In the genomic region with DNA sequence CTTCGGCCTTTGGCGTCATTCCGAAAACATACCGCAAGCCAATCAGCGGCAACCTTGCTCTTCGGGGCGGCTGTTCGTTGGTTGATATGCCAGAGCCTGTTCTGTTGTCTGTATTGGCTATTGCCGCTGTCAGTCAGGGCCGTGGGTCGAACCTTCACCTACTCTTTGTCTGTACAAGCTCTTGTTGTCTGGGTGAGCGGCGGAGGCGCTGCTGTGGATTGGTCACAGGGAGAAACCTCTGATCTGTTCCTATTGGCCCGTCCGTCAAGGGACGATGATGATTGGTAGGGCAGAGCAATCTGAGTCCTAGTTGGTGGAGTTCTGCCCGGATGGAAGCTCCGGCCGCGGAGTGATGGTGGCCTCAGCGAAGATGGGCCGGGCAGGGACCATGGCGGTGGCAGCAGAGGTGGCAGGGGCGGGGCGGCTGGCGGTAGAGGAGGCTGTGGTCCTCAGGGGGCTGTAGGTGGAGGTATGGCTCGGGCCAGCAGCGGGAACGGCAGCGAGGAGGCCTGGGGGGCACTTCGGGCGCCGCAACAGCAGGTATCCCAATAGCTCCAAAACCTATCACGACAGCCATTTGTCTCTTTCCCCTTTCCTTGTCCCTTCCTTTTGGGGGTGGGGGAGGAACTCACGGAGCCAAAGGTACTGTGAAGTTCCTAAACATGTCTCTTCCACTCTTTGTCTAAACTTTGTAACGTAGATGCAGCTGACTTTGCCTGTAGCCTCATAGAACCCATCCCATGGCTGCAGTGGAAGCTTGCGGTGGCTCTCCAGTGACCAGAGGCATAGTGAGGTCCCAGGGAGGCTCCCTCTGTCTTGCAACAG, we compare ENCODE assay signal across 1 cellular context.
A peak's percentile ranks its signal among the peaks of the same experiment; 100 is the strongest.
TF ChIP-seq lines count a peak whose summit lies in the region.

Gene WBP1, plus strand, starts transcription at position 307 of the 825 bp plus-strand sequence. Its CDS starts 165 bp downstream, at position 472.

TF ChIP-seq in HepG2, 621 proteins besides CTCF, POLR2A, EP300 and RAD21 (continued from another document and continues in another):
- TF ChIP-seq, protein P1, sequence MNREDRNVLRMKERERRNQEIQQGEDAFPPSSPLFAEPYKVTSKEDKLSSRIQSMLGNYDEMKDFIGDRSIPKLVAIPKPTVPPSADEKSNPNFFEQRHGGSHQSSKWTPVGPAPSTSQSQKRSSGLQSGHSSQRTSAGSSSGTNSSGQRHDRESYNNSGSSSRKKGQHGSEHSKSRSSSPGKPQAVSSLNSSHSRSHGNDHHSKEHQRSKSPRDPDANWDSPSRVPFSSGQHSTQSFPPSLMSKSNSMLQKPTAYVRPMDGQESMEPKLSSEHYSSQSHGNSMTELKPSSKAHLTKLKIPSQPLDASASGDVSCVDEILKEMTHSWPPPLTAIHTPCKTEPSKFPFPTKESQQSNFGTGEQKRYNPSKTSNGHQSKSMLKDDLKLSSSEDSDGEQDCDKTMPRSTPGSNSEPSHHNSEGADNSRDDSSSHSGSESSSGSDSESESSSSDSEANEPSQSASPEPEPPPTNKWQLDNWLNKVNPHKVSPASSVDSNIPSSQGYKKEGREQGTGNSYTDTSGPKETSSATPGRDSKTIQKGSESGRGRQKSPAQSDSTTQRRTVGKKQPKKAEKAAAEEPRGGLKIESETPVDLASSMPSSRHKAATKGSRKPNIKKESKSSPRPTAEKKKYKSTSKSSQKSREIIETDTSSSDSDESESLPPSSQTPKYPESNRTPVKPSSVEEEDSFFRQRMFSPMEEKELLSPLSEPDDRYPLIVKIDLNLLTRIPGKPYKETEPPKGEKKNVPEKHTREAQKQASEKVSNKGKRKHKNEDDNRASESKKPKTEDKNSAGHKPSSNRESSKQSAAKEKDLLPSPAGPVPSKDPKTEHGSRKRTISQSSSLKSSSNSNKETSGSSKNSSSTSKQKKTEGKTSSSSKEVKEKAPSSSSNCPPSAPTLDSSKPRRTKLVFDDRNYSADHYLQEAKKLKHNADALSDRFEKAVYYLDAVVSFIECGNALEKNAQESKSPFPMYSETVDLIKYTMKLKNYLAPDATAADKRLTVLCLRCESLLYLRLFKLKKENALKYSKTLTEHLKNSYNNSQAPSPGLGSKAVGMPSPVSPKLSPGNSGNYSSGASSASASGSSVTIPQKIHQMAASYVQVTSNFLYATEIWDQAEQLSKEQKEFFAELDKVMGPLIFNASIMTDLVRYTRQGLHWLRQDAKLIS (CRISPR knock-in tag; IDR thresholded peaks at IDR 0.05) = no peak
- no peak for TF ChIP-seq ZNF367 (CRISPR knock-in tag; IDR thresholded peaks at IDR 0.05; ENCODE audit: borderline replicate concordance)
- TF ChIP-seq HMGXB4 (CRISPR knock-in tag; IDR thresholded peaks at IDR 0.05; ENCODE audit: borderline replicate concordance in 1 of 2, low read depth in 1 of 2) = peak in 1 of 2 experiments; percentile 21; a peak in 3 of 4 replicates
- TF ChIP-seq ZNF557 (CRISPR knock-in tag; IDR thresholded peaks at IDR 0.05) = no peak
- TF ChIP-seq BORCS8-MEF2B (CRISPR knock-in tag; IDR thresholded peaks at IDR 0.05) = peak; percentile 44; the same call in 1 of the 2 replicates
- no peak for TF ChIP-seq HOXA5 (CRISPR knock-in tag; IDR thresholded peaks at IDR 0.05)
- TF ChIP-seq ZBTB1 (CRISPR knock-in tag; IDR thresholded peaks at IDR 0.05; ENCODE audit: borderline replicate concordance) = no peak
- peak; percentile 50 for TF ChIP-seq ZNF230 (CRISPR knock-in tag; IDR thresholded peaks at IDR 0.05)
- no peak for TF ChIP-seq ZNF33B (CRISPR knock-in tag; IDR thresholded peaks at IDR 0.05)
- peak; percentile 95 for TF ChIP-seq SP2 (CRISPR knock-in tag; IDR thresholded peaks at IDR 0.05)
- no peak for TF ChIP-seq PHF5A (CRISPR knock-in tag; IDR thresholded peaks at IDR 0.05; ENCODE audit: low read depth, unreplicated experiment)
- TF ChIP-seq ELF3 (CRISPR knock-in tag; IDR thresholded peaks at IDR 0.05) = no peak
- TF ChIP-seq HMG20B (CRISPR knock-in tag; conservative IDR thresholded peaks at IDR 0.05) = no peak
- no peak for TF ChIP-seq PLRG1 (conservative IDR thresholded peaks at IDR 0.05)
- TF ChIP-seq SPEN (CRISPR knock-in tag; IDR thresholded peaks at IDR 0.05; ENCODE audit: low read depth) = 0 out of 2 replicates have a peak, but pooled peaks have one; percentile 9
- TF ChIP-seq, protein P2, sequence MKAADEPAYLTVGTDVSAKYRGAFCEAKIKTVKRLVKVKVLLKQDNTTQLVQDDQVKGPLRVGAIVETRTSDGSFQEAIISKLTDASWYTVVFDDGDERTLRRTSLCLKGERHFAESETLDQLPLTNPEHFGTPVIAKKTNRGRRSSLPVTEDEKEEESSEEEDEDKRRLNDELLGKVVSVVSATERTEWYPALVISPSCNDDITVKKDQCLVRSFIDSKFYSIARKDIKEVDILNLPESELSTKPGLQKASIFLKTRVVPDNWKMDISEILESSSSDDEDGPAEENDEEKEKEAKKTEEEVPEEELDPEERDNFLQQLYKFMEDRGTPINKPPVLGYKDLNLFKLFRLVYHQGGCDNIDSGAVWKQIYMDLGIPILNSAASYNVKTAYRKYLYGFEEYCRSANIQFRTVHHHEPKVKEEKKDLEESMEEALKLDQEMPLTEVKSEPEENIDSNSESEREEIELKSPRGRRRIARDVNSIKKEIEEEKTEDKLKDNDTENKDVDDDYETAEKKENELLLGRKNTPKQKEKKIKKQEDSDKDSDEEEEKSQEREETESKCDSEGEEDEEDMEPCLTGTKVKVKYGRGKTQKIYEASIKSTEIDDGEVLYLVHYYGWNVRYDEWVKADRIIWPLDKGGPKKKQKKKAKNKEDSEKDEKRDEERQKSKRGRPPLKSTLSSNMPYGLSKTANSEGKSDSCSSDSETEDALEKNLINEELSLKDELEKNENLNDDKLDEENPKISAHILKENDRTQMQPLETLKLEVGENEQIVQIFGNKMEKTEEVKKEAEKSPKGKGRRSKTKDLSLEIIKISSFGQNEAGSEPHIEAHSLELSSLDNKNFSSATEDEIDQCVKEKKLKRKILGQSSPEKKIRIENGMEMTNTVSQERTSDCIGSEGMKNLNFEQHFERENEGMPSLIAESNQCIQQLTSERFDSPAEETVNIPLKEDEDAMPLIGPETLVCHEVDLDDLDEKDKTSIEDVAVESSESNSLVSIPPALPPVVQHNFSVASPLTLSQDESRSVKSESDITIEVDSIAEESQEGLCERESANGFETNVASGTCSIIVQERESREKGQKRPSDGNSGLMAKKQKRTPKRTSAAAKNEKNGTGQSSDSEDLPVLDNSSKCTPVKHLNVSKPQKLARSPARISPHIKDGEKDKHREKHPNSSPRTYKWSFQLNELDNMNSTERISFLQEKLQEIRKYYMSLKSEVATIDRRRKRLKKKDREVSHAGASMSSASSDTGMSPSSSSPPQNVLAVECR (CRISPR knock-in tag; IDR thresholded peaks at IDR 0.05; ENCODE audit: borderline replicate concordance) = no peak; the same call in 1 of the 2 replicates
- TF ChIP-seq ZNF777 (CRISPR knock-in tag; IDR thresholded peaks at IDR 0.05) = no peak
- peak; percentile 9; the same call in 1 of the 2 replicates for TF ChIP-seq ISL2 (CRISPR knock-in tag; IDR thresholded peaks at IDR 0.05)
- TF ChIP-seq GFI1 (CRISPR knock-in tag; IDR thresholded peaks at IDR 0.05; ENCODE audit: borderline replicate concordance) = peak; percentile 77; the same call in 1 of the 2 replicates
- no peak for TF ChIP-seq GRHL1 (CRISPR knock-in tag; conservative IDR thresholded peaks at IDR 0.05)
- peak; percentile 33; the same call in 1 of the 2 replicates for TF ChIP-seq TMF1 (CRISPR knock-in tag; IDR thresholded peaks at IDR 0.05; ENCODE audit: low read depth)
- peak; percentile 95 for TF ChIP-seq CREM (IDR thresholded peaks at IDR 0.05)
- TF ChIP-seq CREM (CRISPR knock-in tag; IDR thresholded peaks at IDR 0.05) = no peak
- no peak for TF ChIP-seq ZBTB8A (CRISPR knock-in tag; IDR thresholded peaks at IDR 0.05; ENCODE audit: borderline replicate concordance, low read depth)
- peak; percentile 76 for TF ChIP-seq POLR2G (IDR thresholded peaks at IDR 0.05; ENCODE audit: low read depth, low read length)
- no peak for TF ChIP-seq CERS6 (CRISPR knock-in tag; IDR thresholded peaks at IDR 0.05)
- TF ChIP-seq CREB1 (IDR thresholded peaks at IDR 0.05) = peak; percentile 92
- peak; percentile 97 for TF ChIP-seq CREB1 (CRISPR knock-in tag; IDR thresholded peaks at IDR 0.05)
- TF ChIP-seq PCBP1 (IDR thresholded peaks at IDR 0.05; ENCODE audit: borderline replicate concordance, low read depth, low read length) = no peak
- no peak for TF ChIP-seq ZFP36L1 (CRISPR knock-in tag; IDR thresholded peaks at IDR 0.05)
- no peak for TF ChIP-seq NAIF1 (CRISPR knock-in tag; IDR thresholded peaks at IDR 0.05; ENCODE audit: borderline replicate concordance)
- TF ChIP-seq ELF4 (CRISPR knock-in tag; IDR thresholded peaks at IDR 0.05; ENCODE audit: borderline replicate concordance) = no peak
- TF ChIP-seq NONO (IDR thresholded peaks at IDR 0.05) = no peak
- peak; percentile 31; the same call in 1 of the 2 replicates for TF ChIP-seq NONO (CRISPR knock-in tag; conservative IDR thresholded peaks at IDR 0.05)
- no peak; the same call in 1 of the 2 replicates for TF ChIP-seq CBFB (CRISPR knock-in tag; IDR thresholded peaks at IDR 0.05)
- TF ChIP-seq SNAPC4 (CRISPR knock-in tag; IDR thresholded peaks at IDR 0.05) = no peak; the same call in 1 of the 2 replicates
- TF ChIP-seq JUN (CRISPR knock-in tag; IDR thresholded peaks at IDR 0.05) = no peak; the same call in 1 of the 2 replicates
- peak; percentile 66; the same call in 1 of the 2 replicates for TF ChIP-seq KDM5B (CRISPR knock-in tag; IDR thresholded peaks at IDR 0.05; ENCODE audit: borderline replicate concordance)
- TF ChIP-seq POGK (CRISPR knock-in tag; conservative IDR thresholded peaks at IDR 0.05) = no peak
